21 cellular contexts compared by ENCODE assay signal in genomic region chr5:36733183-36733582, GRCh38.
"Had no signal": no experiment of that assay in that cellular context is flagged by ENCODE, and none has a peak within 500 bp of the region (broad histone marks: within the 10 kb centered on the region; RNA-seq: fewer than 3 reads in every experiment).

No MANE protein-coding gene starts in this region.

- H3K4me1 Mint-ChIP-seq: activated CD4-positive, alpha-beta memory T cell treated with anti-CD3 and anti-CD28 coated beads, Interleukin-2, amount 10 ng/mL, durations not matched to agents 7 days and 5 days; activated naive CD8-positive, alpha-beta T cell treated with anti-CD3 and anti-CD28 coated beads, Interleukin-2, amount 50 U/mL, for 24 hours; stimulated activated effector memory CD8-positive, alpha-beta T cell treated with anti-CD3 and anti-CD28 coated beads, Interleukin-12 subunit alpha, Interleukin-12 subunit beta, amount 100 ng/mL, for 72 hours had no signal

- H3K27ac Mint-ChIP-seq: activated CD4-positive, alpha-beta memory T cell treated with anti-CD3 and anti-CD28 coated beads, Interleukin-2, amount 10 ng/mL, durations not matched to agents 7 days and 5 days; activated CD4-positive, alpha-beta T cell treated with anti-CD3 and anti-CD28 coated beads, Interleukin-2, amount 10 ng/mL, durations not matched to agents 24 days and 14 days; activated naive CD8-positive, alpha-beta T cell treated with anti-CD3 and anti-CD28 coated beads, Interleukin-2, amount 50 U/mL, for 24 hours; activated T-cell treated with anti-CD3 and anti-CD28 coated beads, Interleukin-2, amount 50 U/mL, for 72 hours; naive thymus-derived CD4-positive, alpha-beta T cell; stimulated activated effector memory CD8-positive, alpha-beta T cell treated with anti-CD3 and anti-CD28 coated beads, Interleukin-12 subunit alpha, Interleukin-12 subunit beta, amount 100 ng/mL, for 72 hours; stimulated activated naive CD8-positive, alpha-beta T cell treated with anti-CD3 and anti-CD28 coated beads, Interleukin-15, amount 100 ng/mL, for 72 hours had no signal

- H3K36me3 Mint-ChIP-seq: naive thymus-derived CD4-positive, alpha-beta T cell; stimulated activated effector memory CD8-positive, alpha-beta T cell treated with anti-CD3 and anti-CD28 coated beads, Interleukin-12 subunit alpha, Interleukin-12 subunit beta, amount 100 ng/mL, for 72 hours had no signal

- DNase-seq: activated CD4-positive, alpha-beta memory T cell treated with anti-CD3 and anti-CD28 coated beads, Interleukin-2, amount 10 ng/mL, durations not matched to agents 7 days and 5 days; activated CD4-positive, alpha-beta T cell treated with anti-CD3 and anti-CD28 coated beads, Interleukin-2, amount 10 ng/mL, durations not matched to agents 24 days and 14 days; activated effector memory CD4-positive, alpha-beta T cell treated with anti-CD3 and anti-CD28 coated beads, Interleukin-2, amount 50 U/mL, for 16 hours; activated naive CD4-positive, alpha-beta T cell treated with anti-CD3 and anti-CD28 coated beads, Interleukin-2, amount 50 U/mL, for 16 hours; activated naive CD8-positive, alpha-beta T cell treated with anti-CD3 and anti-CD28 coated beads, Interleukin-2, amount 50 U/mL, for 24 hours; activated T-cell treated with anti-CD3 and anti-CD28 coated beads, Interleukin-2, amount 50 U/mL, for 72 hours; dermis blood vessel endothelial cell; effector CD8-positive, alpha-beta T cell; gastrocnemius medialis; hypothalamus; islet precursor cell; lower lobe of right lung; naive thymus-derived CD4-positive, alpha-beta T cell; occipital lobe; small intestine; stimulated activated CD4-positive, alpha-beta T cell treated with anti-CD3 and anti-CD28 coated beads, Interleukin-2, amount 100 ng/mL, for 24 hours; stimulated activated naive CD8-positive, alpha-beta T cell treated with anti-CD3 and anti-CD28 coated beads, Interleukin-15, amount 100 ng/mL, for 72 hours had no signal

- H3K9me3 Mint-ChIP-seq: activated CD4-positive, alpha-beta memory T cell treated with anti-CD3 and anti-CD28 coated beads, Interleukin-2, amount 10 ng/mL, durations not matched to agents 7 days and 5 days; activated CD4-positive, alpha-beta T cell treated with anti-CD3 and anti-CD28 coated beads, Interleukin-2, amount 10 ng/mL, durations not matched to agents 24 days and 14 days; activated naive CD8-positive, alpha-beta T cell treated with anti-CD3 and anti-CD28 coated beads, Interleukin-2, amount 50 U/mL, for 24 hours; activated T-cell treated with anti-CD3 and anti-CD28 coated beads, Interleukin-2, amount 50 U/mL, for 72 hours; naive thymus-derived CD4-positive, alpha-beta T cell; neural crest cell; stimulated activated effector memory CD8-positive, alpha-beta T cell treated with anti-CD3 and anti-CD28 coated beads, Interleukin-12 subunit alpha, Interleukin-12 subunit beta, amount 100 ng/mL, for 72 hours; stimulated activated naive CD8-positive, alpha-beta T cell treated with anti-CD3 and anti-CD28 coated beads, Interleukin-15, amount 100 ng/mL, for 72 hours had no signal

- ATAC-seq: activated CD4-positive, CD25-positive, alpha-beta regulatory T cell treated with anti-CD3 and anti-CD28 coated beads, Interleukin-2, amount 50 U/mL, for 24 hours; activated naive CD8-positive, alpha-beta T cell treated with anti-CD3 and anti-CD28 coated beads, Interleukin-2, amount 50 U/mL, for 24 hours; activated T-cell treated with anti-CD3 and anti-CD28 coated beads, Interleukin-2, amount 50 U/mL, for 72 hours; gastrocnemius medialis; lower lobe of right lung; naive thymus-derived CD4-positive, alpha-beta T cell; sciatic nerve; stimulated activated effector memory CD8-positive, alpha-beta T cell treated with anti-CD3 and anti-CD28 coated beads, Interleukin-12 subunit alpha, Interleukin-12 subunit beta, amount 100 ng/mL, for 72 hours had no signal

- H3K4me3 Mint-ChIP-seq: activated CD4-positive, alpha-beta memory T cell treated with anti-CD3 and anti-CD28 coated beads, Interleukin-2, amount 10 ng/mL, durations not matched to agents 7 days and 5 days; activated CD4-positive, alpha-beta T cell treated with anti-CD3 and anti-CD28 coated beads, Interleukin-2, amount 10 ng/mL, durations not matched to agents 24 days and 14 days; activated naive CD8-positive, alpha-beta T cell treated with anti-CD3 and anti-CD28 coated beads, Interleukin-2, amount 50 U/mL, for 24 hours; activated T-cell treated with anti-CD3 and anti-CD28 coated beads, Interleukin-2, amount 50 U/mL, for 72 hours; naive thymus-derived CD4-positive, alpha-beta T cell; neural crest cell; stimulated activated effector memory CD8-positive, alpha-beta T cell treated with anti-CD3 and anti-CD28 coated beads, Interleukin-12 subunit alpha, Interleukin-12 subunit beta, amount 100 ng/mL, for 72 hours; stimulated activated naive CD8-positive, alpha-beta T cell treated with anti-CD3 and anti-CD28 coated beads, Interleukin-15, amount 100 ng/mL, for 72 hours had no signal
